In the genomic region with DNA sequence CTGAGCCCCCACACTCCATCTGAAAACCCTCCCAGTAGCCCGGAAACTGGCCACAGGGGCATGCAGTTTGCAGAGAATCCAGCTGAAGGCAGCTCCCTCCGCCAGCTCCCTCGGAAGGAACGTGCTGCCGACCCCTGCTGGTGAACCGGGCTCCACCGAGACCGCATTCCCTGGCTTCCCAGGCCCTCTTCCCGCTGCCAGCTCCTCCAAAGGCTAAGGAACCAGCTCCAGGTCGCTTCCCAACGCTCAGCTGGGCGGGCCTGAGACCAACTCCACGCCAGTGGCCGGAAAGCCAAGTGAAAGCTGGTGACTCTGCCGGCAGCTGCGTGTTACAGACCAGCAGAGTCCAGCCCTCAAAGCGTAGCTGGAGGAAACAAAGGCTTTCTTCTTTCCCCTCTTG, we compare ENCODE assay signal across 8 cellular contexts. TPM values are rescaled to one million over a fixed set of nuclear protein-coding genes. Genes with fewer than 3 reads are reported as not detected.
DNase-seq lines count a peak whose midpoint lies in the region; ATAC-seq lines count a peak whose summit lies in the region.

No MANE protein-coding gene starts in this region.

- peaks cover 62% of the 10 kb centered on the region for H3K4me1 ChIP-seq in BLaER1
- peaks cover 0 to 2% of the 10 kb centered on the region in 2 experiments for H3K4me1 ChIP-seq in trophoblast cell (ENCODE audit: control insufficient read depth in 1 of 2, insufficient read depth in 2 of 2, low read length in 2 of 2)

- no peak overlapping the region for H4K91ac ChIP-seq in trophoblast cell (ENCODE audit: low read depth, low read length)

- no peak overlapping the region for H4K8ac ChIP-seq in trophoblast cell (ENCODE audit: low read depth, low read length)

- no peak overlapping the region for H2AK5ac ChIP-seq in trophoblast cell (ENCODE audit: low read length)

- H3K9ac ChIP-seq in BLaER1 (peak overlapping the region; percentile 68), trophoblast cell (ENCODE audit: low read length) (no peak overlapping the region)

- ATAC-seq in left cardiac atrium = peak; percentile 92 to 95
- no peak for ATAC-seq in GM21367 (IDR thresholded peaks at IDR 0.05; ENCODE audit: unreplicated experiment)
- ATAC-seq in GM19351 (IDR thresholded peaks at IDR 0.05; ENCODE audit: unreplicated experiment) = no peak
- no peak for ATAC-seq in GM21825 (IDR thresholded peaks at IDR 0.05; ENCODE audit: unreplicated experiment)

- no peaks in the 10 kb centered on the region for H3K79me1 ChIP-seq in trophoblast cell (ENCODE audit: low read length)

- H3K23ac ChIP-seq in trophoblast cell (ENCODE audit: low read length) = no peak overlapping the region

- intact Hi-C loops in left cardiac atrium (cut with DNase I) = loop anchor here in 1 of 2 donors (5.0 kb wide), 1 partner anchor 36 kb away; a partner anchor contains a TSS

- H3K27ac ChIP-seq in BLaER1 (peak overlapping the region; percentile 78), angular gyrus (ENCODE audit: low read depth, low read length) (peak overlapping the region; percentile 22), trophoblast cell (ENCODE audit: low read depth, low read length) (no peak overlapping the region)

- no peak overlapping the region for H2AFZ ChIP-seq in trophoblast cell (ENCODE audit: insufficient read depth, low read length, poor library complexity)

- peak; percentile 92 for DNase-seq in left cardiac atrium
- peak; percentile 53 to 70 for DNase-seq in trophoblast cell
- no peak for DNase-seq in SW480 (ENCODE audit: low spot score)

- H3K4me3 ChIP-seq in BLaER1 (no peak overlapping the region), trophoblast cell (ENCODE audit: low read depth, low read length) (no peak overlapping the region)

- H2BK120ac ChIP-seq in trophoblast cell (ENCODE audit: insufficient read depth, low read length, poor library complexity) = no peak overlapping the region

- no peak overlapping the region for H4K12ac ChIP-seq in trophoblast cell (ENCODE audit: low read depth, low read length)

- H2BK5ac ChIP-seq in trophoblast cell (ENCODE audit: low read depth, low read length, poor library complexity) = no peak overlapping the region

- peaks cover 41% of the 10 kb centered on the region for H4K20me1 ChIP-seq in BLaER1

- no CpG with 5 or more reads among the region's 17 CpGs for WGBS in trophoblast cell (ENCODE audit: extremely low coverage, insufficient coverage, insufficient read length)

- H3K27me3 ChIP-seq in BLaER1 (no peaks in the 10 kb centered on the region), trophoblast cell (ENCODE audit: insufficient read depth, low read length) (no peaks in the 10 kb centered on the region)

- H3K18ac ChIP-seq in trophoblast cell (ENCODE audit: low read length) = no peak overlapping the region

- H3K4me2 ChIP-seq in BLaER1 = peak overlapping the region; percentile 99
- no peak overlapping the region for H3K4me2 ChIP-seq in trophoblast cell (ENCODE audit: low read length)

- no peaks in the 10 kb centered on the region for H3K79me2 ChIP-seq in trophoblast cell (ENCODE audit: control insufficient read depth, insufficient read depth, low read length, poor library complexity)

- H3K4ac ChIP-seq in trophoblast cell (ENCODE audit: low read depth, low read length) = no peak overlapping the region

- H3K9me3 ChIP-seq in BLaER1 (no peaks in the 10 kb centered on the region), trophoblast cell (ENCODE audit: insufficient read depth, low read depth, low read length) (peaks cover 1% of the 10 kb centered on the region)

- peaks cover 26% of the 10 kb centered on the region for H3K36me3 ChIP-seq in BLaER1
- H3K36me3 ChIP-seq in trophoblast cell (ENCODE audit: control insufficient read depth in 1 of 2, insufficient read depth in 2 of 2, low read length in 2 of 2) = peaks cover 21 to 22% of the 10 kb centered on the region in 2 experiments

- no peak overlapping the region for H3K14ac ChIP-seq in trophoblast cell (ENCODE audit: low read length)

- H2BK12ac ChIP-seq in trophoblast cell (ENCODE audit: low read length) = no peak overlapping the region

RNA-seq across cellular contexts. Expression of a gene that starts 35.8 kb away (rescaled TPM):
- total RNA-seq in left cardiac atrium = 1 to 10 TPM; 4.6 to 7.6 TPM
- 5.2 and 5.3 TPM in 2 replicates for polyA plus RNA-seq in trophoblast cell (2013)

RNA-seq across cellular contexts. Expression of a gene that starts 36.3 kb away (rescaled TPM):
- 10 to 100 TPM in 1 of 2 donors, 1 to 10 TPM in 1; 9.8 to 16.7 TPM for total RNA-seq in left cardiac atrium
- polyA plus RNA-seq in trophoblast cell (2013) = 24.2 and 26.7 TPM in 2 replicates

Comparison
In these comparisons a context has a peak if more than half of its experiments do, and no peak if none do; other contexts are left out.
1. ATAC-seq: peak in left cardiac atrium (2 of 2); none in GM21367 (single experiment), GM19351 (single experiment) and GM21825 (single experiment).